1 cellular context compared by ENCODE assay signal in the genomic region with DNA sequence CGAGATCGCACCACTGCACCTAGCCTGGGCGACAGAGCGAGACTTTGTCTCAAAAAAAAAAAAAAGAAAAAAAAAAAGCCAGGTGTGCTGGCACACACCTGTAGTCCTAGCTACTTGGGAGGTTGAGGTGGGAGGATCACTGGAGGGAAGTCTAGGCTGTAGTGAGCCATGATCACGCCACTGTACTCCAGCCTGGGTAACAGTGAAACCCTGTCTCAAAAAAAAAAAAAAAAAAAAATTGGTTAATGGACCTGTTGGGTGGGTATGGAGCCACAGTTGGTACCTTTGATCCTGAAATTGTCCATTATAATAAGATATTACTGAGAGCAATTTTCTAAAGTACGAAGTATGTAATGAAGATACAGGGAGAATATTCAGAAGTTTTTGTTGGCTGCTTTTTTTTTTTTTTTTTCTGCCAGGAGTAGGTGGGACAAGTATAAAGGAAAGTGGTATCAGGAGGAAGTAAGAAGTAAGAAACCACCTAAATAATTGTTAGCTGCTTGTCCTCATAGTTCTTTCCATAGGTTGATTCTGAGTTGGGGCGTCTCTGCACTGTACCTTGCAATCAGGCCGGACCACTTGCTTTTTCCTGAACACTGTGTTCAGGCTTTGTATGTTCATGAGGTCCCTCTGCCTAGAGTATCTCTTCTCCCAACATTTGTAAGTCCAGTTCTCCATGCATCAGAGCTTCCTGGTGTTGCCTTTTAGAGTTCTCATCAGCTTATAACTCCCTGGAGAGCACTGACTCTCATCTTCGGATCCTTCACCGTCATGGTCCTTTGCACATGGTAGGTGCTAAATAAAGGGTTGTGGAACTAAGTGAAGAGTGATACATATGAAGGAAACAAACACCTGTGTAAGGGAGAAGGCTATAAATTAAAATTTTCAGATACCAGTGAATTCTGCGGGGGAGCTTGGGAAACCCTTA.
TF ChIP-seq lines count a peak whose summit lies in the region.

No MANE protein-coding gene starts in this region.

TF ChIP-seq in K562, 482 proteins besides CTCF, POLR2A, EP300 and RAD21:
- TF ChIP-seq, protein P1, sequence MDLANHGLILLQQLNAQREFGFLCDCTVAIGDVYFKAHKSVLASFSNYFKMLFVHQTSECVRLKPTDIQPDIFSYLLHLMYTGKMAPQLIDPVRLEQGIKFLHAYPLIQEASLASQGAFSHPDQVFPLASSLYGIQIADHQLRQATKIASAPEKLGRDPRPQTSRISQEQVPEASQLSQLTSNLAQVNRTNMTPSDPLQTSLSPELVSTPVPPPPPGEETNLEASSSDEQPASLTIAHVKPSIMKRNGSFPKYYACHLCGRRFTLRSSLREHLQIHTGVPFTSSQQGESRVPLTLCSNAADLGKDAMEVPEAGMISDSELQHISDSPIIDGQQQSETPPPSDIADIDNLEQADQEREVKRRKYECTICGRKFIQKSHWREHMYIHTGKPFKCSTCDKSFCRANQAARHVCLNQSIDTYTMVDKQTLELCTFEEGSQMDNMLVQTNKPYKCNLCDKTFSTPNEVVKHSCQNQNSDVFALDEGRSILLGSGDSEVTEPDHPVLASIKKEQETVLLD (IDR thresholded peaks at IDR 0.05), result no peak
- TF ChIP-seq, protein P2, sequence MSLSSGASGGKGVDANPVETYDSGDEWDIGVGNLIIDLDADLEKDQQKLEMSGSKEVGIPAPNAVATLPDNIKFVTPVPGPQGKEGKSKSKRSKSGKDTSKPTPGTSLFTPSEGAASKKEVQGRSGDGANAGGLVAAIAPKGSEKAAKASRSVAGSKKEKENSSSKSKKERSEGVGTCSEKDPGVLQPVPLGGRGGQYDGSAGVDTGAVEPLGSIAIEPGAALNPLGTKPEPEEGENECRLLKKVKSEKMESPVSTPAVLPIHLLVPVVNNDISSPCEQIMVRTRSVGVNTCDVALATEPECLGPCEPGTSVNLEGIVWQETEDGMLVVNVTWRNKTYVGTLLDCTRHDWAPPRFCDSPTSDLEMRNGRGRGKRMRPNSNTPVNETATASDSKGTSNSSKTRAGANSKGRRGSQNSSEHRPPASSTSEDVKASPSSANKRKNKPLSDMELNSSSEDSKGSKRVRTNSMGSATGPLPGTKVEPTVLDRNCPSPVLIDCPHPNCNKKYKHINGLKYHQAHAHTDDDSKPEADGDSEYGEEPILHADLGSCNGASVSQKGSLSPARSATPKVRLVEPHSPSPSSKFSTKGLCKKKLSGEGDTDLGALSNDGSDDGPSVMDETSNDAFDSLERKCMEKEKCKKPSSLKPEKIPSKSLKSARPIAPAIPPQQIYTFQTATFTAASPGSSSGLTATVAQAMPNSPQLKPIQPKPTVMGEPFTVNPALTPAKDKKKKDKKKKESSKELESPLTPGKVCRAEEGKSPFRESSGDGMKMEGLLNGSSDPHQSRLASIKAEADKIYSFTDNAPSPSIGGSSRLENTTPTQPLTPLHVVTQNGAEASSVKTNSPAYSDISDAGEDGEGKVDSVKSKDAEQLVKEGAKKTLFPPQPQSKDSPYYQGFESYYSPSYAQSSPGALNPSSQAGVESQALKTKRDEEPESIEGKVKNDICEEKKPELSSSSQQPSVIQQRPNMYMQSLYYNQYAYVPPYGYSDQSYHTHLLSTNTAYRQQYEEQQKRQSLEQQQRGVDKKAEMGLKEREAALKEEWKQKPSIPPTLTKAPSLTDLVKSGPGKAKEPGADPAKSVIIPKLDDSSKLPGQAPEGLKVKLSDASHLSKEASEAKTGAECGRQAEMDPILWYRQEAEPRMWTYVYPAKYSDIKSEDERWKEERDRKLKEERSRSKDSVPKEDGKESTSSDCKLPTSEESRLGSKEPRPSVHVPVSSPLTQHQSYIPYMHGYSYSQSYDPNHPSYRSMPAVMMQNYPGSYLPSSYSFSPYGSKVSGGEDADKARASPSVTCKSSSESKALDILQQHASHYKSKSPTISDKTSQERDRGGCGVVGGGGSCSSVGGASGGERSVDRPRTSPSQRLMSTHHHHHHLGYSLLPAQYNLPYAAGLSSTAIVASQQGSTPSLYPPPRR (CRISPR knock-in tag; IDR thresholded peaks at IDR 0.05; ENCODE audit: borderline replicate concordance), result no peak
- no peak for TF ChIP-seq HDGF (IDR thresholded peaks at IDR 0.05)
- no peak for TF ChIP-seq PTBP1 (IDR thresholded peaks at IDR 0.05; ENCODE audit: low read depth, low read length)
- TF ChIP-seq ZNF592 (IDR thresholded peaks at IDR 0.05), result no peak
- no peak for TF ChIP-seq ZNF354B (CRISPR knock-in tag; IDR thresholded peaks at IDR 0.05)
- TF ChIP-seq ASH1L (IDR thresholded peaks at IDR 0.05; ENCODE audit: borderline replicate concordance, low read depth, partially characterized antibody), result no peak
- no peak for TF ChIP-seq SRSF9 (IDR thresholded peaks at IDR 0.05; ENCODE audit: borderline replicate concordance, low read depth, low read length)
- no peak for TF ChIP-seq ZNF134 (CRISPR knock-in tag; conservative IDR thresholded peaks at IDR 0.05)
- no peak for TF ChIP-seq KLF1 (tag; IDR thresholded peaks at IDR 0.05)
- no peak for TF ChIP-seq JUNB (CRISPR knock-in tag; conservative IDR thresholded peaks at IDR 0.05)
- no peak for TF ChIP-seq ZNF41 (CRISPR knock-in tag; conservative IDR thresholded peaks at IDR 0.05)
- no peak for TF ChIP-seq ZKSCAN1 (IDR thresholded peaks at IDR 0.05; ENCODE audit: low read depth, low read length)
- TF ChIP-seq CREB3L1 (IDR thresholded peaks at IDR 0.05; ENCODE audit: borderline replicate concordance, low read depth), result no peak
- no peak for TF ChIP-seq NR4A1 (CRISPR knock-in tag; IDR thresholded peaks at IDR 0.05)
- TF ChIP-seq NR4A1 (tag; IDR thresholded peaks at IDR 0.05), result no peak
- TF ChIP-seq ZBTB1 (CRISPR knock-in tag; IDR thresholded peaks at IDR 0.05; ENCODE audit: borderline replicate concordance, low read depth), result no peak
- TF ChIP-seq ATF7 (IDR thresholded peaks at IDR 0.05), result no peak
- no peak for TF ChIP-seq TAF7 (tag; IDR thresholded peaks at IDR 0.05)
- no peak for TF ChIP-seq C11orf30 (IDR thresholded peaks at IDR 0.05; ENCODE audit: low read depth)
